ENCODE assay signal across 22 cellular contexts in the genomic region with DNA sequence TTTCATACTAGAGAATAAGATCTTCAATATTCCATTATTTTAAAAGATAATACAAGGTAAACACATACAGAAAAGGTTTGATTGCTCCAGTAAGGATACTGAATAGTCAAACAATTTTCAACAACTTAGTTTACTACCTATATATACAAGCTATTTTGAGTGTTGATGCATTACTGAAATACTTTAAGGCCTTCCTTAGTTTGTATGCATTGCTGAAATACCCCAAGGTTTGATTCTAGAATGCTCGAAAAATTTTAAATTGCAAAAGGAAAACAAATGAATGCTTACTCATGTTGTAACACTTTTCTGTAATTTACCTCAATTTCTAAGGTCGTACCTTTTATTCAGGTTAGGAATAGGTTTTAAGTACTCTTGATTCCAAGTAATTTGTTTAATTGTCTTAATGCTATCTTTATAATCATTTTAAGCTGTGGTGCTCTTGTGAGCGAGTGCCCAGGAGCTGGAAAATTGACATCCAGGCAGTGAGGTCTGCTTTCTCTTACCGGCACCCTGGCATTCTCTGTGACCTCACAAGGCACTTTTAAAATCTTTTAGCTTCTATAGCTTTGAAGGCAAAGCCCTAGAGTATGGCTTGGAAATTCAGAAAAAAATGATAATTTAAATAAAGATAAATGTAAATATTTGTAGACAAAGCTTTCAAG.
"Had no signal": no experiment of that assay in that cellular context is flagged by ENCODE, and none has a peak within 500 bp of the region (broad histone marks: within the 10 kb centered on the region; RNA-seq: fewer than 3 reads in every experiment).

No MANE protein-coding gene starts in this region.

- DNase-seq: activated CD4-positive, alpha-beta T cell treated with anti-CD3 and anti-CD28 coated beads for 4 hours; activated CD8-positive, alpha-beta memory T cell treated with anti-CD3 and anti-CD28 coated beads, Interleukin-2, amount 50 U/mL, for 4 hours; activated CD8-positive, alpha-beta T cell treated with anti-CD3 and anti-CD28 coated beads for 36 hours; activated naive CD4-positive, alpha-beta T cell treated with anti-CD3 and anti-CD28 coated beads, Interleukin-2, amount 50 U/mL, for 16 hours; activated naive CD8-positive, alpha-beta T cell treated with anti-CD3 and anti-CD28 coated beads, Interleukin-2, amount 10 ng/mL, durations not matched to agents 7 days and 5 days; activated T-cell treated with anti-CD3 and anti-CD28 coated beads, Interleukin-2, amount 50 U/mL, for 72 hours; aorta; body of pancreas; central memory CD4-positive, alpha-beta T cell; Karpas-422; MM.1S; NCI-H1048; NCI-H146; NCI-H187 treated with DMSO at 0.1 percent for 48 hours; NCI-H2081 treated with DMSO at 0.1 percent for 48 hours; NCI-H2227 treated with DMSO at 0.1 percent for 48 hours; NCI-H526; NCI-H82; SIG-M5 had no signal

- FAIRE-seq: bronchial epithelial cell, K562 had no signal

- H3K4me1 ChIP-seq: body of pancreas had no signal

- H3K27me3 ChIP-seq: body of pancreas had no signal

- H3K27ac ChIP-seq: body of pancreas had no signal

- H3K4me3 ChIP-seq: body of pancreas, K562 had no signal

- H3K9me3 ChIP-seq: body of pancreas had no signal

- ATAC-seq: activated CD4-positive, CD25-positive, alpha-beta regulatory T cell treated with anti-CD3 and anti-CD28 coated beads, Interleukin-2, amount 50 U/mL, for 24 hours; activated CD8-positive, alpha-beta T cell treated with anti-CD3 and anti-CD28 coated beads for 36 hours; activated T-cell treated with anti-CD3 and anti-CD28 coated beads, Interleukin-2, amount 50 U/mL, for 72 hours; body of pancreas; K562 had no signal
